In the genomic region with DNA sequence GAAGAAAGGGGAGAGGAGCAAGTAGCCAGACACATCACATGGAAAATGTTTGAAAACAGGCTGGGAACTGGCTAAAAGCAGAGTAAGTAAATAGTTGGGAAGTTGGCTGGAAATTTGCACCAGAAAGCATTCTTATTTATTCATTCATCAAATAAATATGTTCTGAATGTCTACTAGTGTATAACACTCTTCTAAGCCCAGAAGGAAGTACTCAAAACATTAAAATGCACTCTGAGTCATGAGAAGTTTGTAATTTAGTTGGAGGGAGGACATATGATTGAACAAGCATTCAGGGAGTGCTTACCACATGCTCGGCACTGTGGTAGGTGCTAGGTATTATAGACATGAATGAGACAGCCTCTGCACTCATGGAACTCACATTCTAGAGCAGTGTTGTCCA, we compare ENCODE assay signal across 16 cellular contexts. TPM values are rescaled to one million over a fixed set of nuclear protein-coding genes. Genes with fewer than 3 reads are reported as not detected.
A peak's percentile ranks its signal among the peaks of the same experiment; 100 is the strongest.
DNase-seq lines count a peak whose midpoint lies in the region; ATAC-seq, FAIRE-seq and TF ChIP-seq lines count a peak whose summit lies in the region.
"Had no signal": no experiment of that assay in that cellular context is flagged by ENCODE, and none has a peak within 500 bp of the region (broad histone marks: within the 10 kb centered on the region; RNA-seq: fewer than 3 reads in every experiment).

No MANE protein-coding gene starts in this region.

- 39% methylated on average over 1 of the region's 1 CpG for WGBS in A549 (ENCODE audit: missing lambda C conversion rate)

- H3K4me1 ChIP-seq in A549, result no peaks in the 10 kb centered on the region
- H3K4me1 ChIP-seq in left lung, result no peaks in the 10 kb centered on the region

- ATAC-seq in A549 (peak; percentile 75), left lung (peak; percentile 98), GM18858 (IDR thresholded peaks at IDR 0.05; ENCODE audit: unreplicated experiment) (no peak)
- ATAC-seq: effector memory CD8-positive, alpha-beta T cell; HCT116 had no signal

- H3K27me3 ChIP-seq in left lung, result peaks cover 0 to 4% of the 10 kb centered on the region in 2 donors

- peaks cover under 1% of the 10 kb centered on the region for H3K27me3 Mint-ChIP-seq in activated T-cell treated with anti-CD3 and anti-CD28 coated beads, Interleukin-2, amount 50 U/mL, for 24 hours
- H3K27me3 Mint-ChIP-seq: memory B cell had no signal

- no peaks in the 10 kb centered on the region for H3K9me3 Mint-ChIP-seq in activated T-cell treated with anti-CD3 and anti-CD28 coated beads, Interleukin-2, amount 50 U/mL, for 24 hours
- H3K9me3 Mint-ChIP-seq: effector memory CD8-positive, alpha-beta T cell; memory B cell had no signal

- H3K36me3 ChIP-seq in left lung, result no peaks in the 10 kb centered on the region

- no peaks in the 10 kb centered on the region for H3K4me1 Mint-ChIP-seq in activated T-cell treated with anti-CD3 and anti-CD28 coated beads, Interleukin-2, amount 50 U/mL, for 24 hours (ENCODE audit: low read depth)
- H3K4me1 Mint-ChIP-seq: memory B cell had no signal

- no peak overlapping the region for H3K4me2 ChIP-seq in A549

- no peaks in the 10 kb centered on the region for H3K9me3 ChIP-seq in A549
- no peaks in the 10 kb centered on the region for H3K9me3 ChIP-seq in left lung

- intact Hi-C loops in left lung (cut with DNase I), result no loop called here

- CTCF ChIA-PET in A549 (lab: Yijun Ruan, JAX), result no interaction called here

- POLR2A ChIA-PET in A549 (lab: Yijun Ruan, JAX), result no interaction called here

- H3K36me3 Mint-ChIP-seq in activated T-cell treated with anti-CD3 and anti-CD28 coated beads, Interleukin-2, amount 50 U/mL, for 24 hours (ENCODE audit: low read depth), result no peaks in the 10 kb centered on the region
- H3K36me3 Mint-ChIP-seq: memory B cell had no signal

- FAIRE-seq in A549 (lab: Jason Lieb, UNC), result no peak
- peak; percentile 87 for FAIRE-seq in endometrium (lab: Jason Lieb, UNC)

- H3K27ac ChIP-seq in A549 (no peak overlapping the region), left lung (peak overlapping the region; percentile 31 to 76)
- H3K27ac ChIP-seq: SK-N-MC had no signal

- TF ChIP-seq POLR2A in A549 (IDR thresholded peaks at IDR 0.05; ENCODE audit: low read length), result no peak

- no peak for TF ChIP-seq RAD21 in A549 (conservative IDR thresholded peaks at IDR 0.05 in 1 of 2, IDR thresholded peaks at IDR 0.05 in 1 of 2)

- H3K4me3 Mint-ChIP-seq in activated T-cell treated with anti-CD3 and anti-CD28 coated beads, Interleukin-2, amount 50 U/mL, for 24 hours, result no peak overlapping the region
- H3K4me3 Mint-ChIP-seq: effector memory CD8-positive, alpha-beta T cell; memory B cell had no signal

- peak in 1 of 2 experiments; percentile 54 for DNase-seq in A549 (ENCODE audit: low read depth in 1 of 2, low spot score in 1 of 2)
- DNase-seq in HS-27A (ENCODE audit: low read depth), result peak; percentile 54
- no peak for DNase-seq in left lung
- no peak for DNase-seq in RKO (ENCODE audit: low spot score)
- no peak for DNase-seq in activated T-cell treated with anti-CD3 and anti-CD28 coated beads, Interleukin-2, amount 50 U/mL, for 24 hours
- no peak for DNase-seq in NCI-H2171 treated with DMSO at 0.1 percent for 48 hours (lab: John Stamatoyannopoulos, UW)
- DNase-seq: activated CD8-positive, alpha-beta memory T cell treated with anti-CD3 and anti-CD28 coated beads for 24 hours; activated gamma-delta T cell treated with Interleukin-2 at 50 U/mL for 16 hours; effector memory CD8-positive, alpha-beta T cell had no signal

- no peak overlapping the region for H3K4me3 ChIP-seq in A549
- no peak overlapping the region for H3K4me3 ChIP-seq in left lung
- H3K4me3 ChIP-seq: SK-N-MC had no signal

- TF ChIP-seq CTCF in A549 (IDR thresholded peaks at IDR 0.05) (no peak), left lung (IDR thresholded peaks at IDR 0.05) (no peak)

- no peak for TF ChIP-seq EP300 in A549 (IDR thresholded peaks at IDR 0.05)

- H3K27ac Mint-ChIP-seq in activated T-cell treated with anti-CD3 and anti-CD28 coated beads, Interleukin-2, amount 50 U/mL, for 24 hours, result no peak overlapping the region
- H3K27ac Mint-ChIP-seq: effector memory CD8-positive, alpha-beta T cell; memory B cell had no signal

TF ChIP-seq in A549, 52 proteins besides CTCF, POLR2A, EP300 and RAD21:
- no peak for TF ChIP-seq JUNB (IDR thresholded peaks at IDR 0.05)
- TF ChIP-seq FOSL2 (IDR thresholded peaks at IDR 0.05), result no peak
- peak; percentile 51 for TF ChIP-seq FOSL2 (CRISPR knock-in tag; IDR thresholded peaks at IDR 0.05)
- no peak for TF ChIP-seq NPAS2 (CRISPR knock-in tag; IDR thresholded peaks at IDR 0.05; ENCODE audit: borderline replicate concordance)

RNA-seq across cellular contexts. Expression of a gene that starts 37.0 kb away (rescaled TPM):
- polyA plus RNA-seq in A549 (2011; rRNA removed) (14.2 and 17.0 TPM in 2 replicates), A549 (2017; fragmentation: RNase III; extraction: RNeasy Plus Mini Kit Qiagen cat#74134 plus additional on column Dnase treatment) (12.5 to 17.7 TPM (median 17.5 TPM) in 3 replicates)
- 9.8 and 13.4 TPM in 2 replicates for polyA plus RNA-seq in A549 (2012; cell fraction: cytosol; rRNA removed)
- polyA plus RNA-seq in A549 (2012; cell fraction: nucleus; rRNA removed), result 13.9 and 16.4 TPM in 2 replicates
- polyA minus RNA-seq in A549 (2011; rRNA and poly(A)+ RNA removed), result 19.2 and 22.0 TPM in 2 replicates
- under 1 TPM; 0.79 to 0.94 TPM for total RNA-seq in left lung
- total RNA-seq: A172 had no signal

RNA-seq across cellular contexts. Expression of a gene that starts 56.5 kb away (rescaled TPM):
- not detected in 2 replicates for polyA plus RNA-seq in A549 (2011; rRNA removed)
- not detected in 2 replicates for polyA plus RNA-seq in A549 (2012; cell fraction: cytosol; rRNA removed)
- not detected in 2 replicates for polyA plus RNA-seq in A549 (2012; cell fraction: nucleus; rRNA removed)
- not detected in 3 replicates for polyA plus RNA-seq in A549 (2017; fragmentation: RNase III; extraction: RNeasy Plus Mini Kit Qiagen cat#74134 plus additional on column Dnase treatment)
- not detected in 2 replicates for polyA minus RNA-seq in A549 (2011; rRNA and poly(A)+ RNA removed)
- under 1 TPM; 0.50 to 0.99 TPM for total RNA-seq in left lung
- total RNA-seq: A172, osteoblast had no signal

Comparison
In these comparisons a context has a peak if more than half of its experiments do, and no peak if none do; other contexts are left out.
1. H3K27ac ChIP-seq: peak in left lung (2 of 2); none in A549 (0 of 2).